In genomic region chr1:202223110-202223834, GRCh38 we compare ENCODE assay signal across 20 cellular contexts. TPM values are rescaled to one million over a fixed set of nuclear protein-coding genes. Genes with fewer than 3 reads are reported as not detected.
A peak's percentile ranks its signal among the peaks of the same experiment; 100 is the strongest.
DNase-seq lines count a peak whose midpoint lies in the region; ATAC-seq, FAIRE-seq and TF ChIP-seq lines count a peak whose summit lies in the region.
"Had no signal": no experiment of that assay in that cellular context is flagged by ENCODE, and none has a peak within 500 bp of the region (broad histone marks: within the 10 kb centered on the region; RNA-seq: fewer than 3 reads in every experiment).

No MANE protein-coding gene starts in this region.

- no peak overlapping the region for H3K18ac ChIP-seq in trophoblast cell (ENCODE audit: low read length)

- peak overlapping the region; percentile 52 for H3K27ac Mint-ChIP-seq in mesothelial cell of epicardium
- no peak overlapping the region for H3K27ac Mint-ChIP-seq in activated CD4-positive, alpha-beta T cell treated with anti-CD3 and anti-CD28 coated beads for 36 hours
- H3K27ac Mint-ChIP-seq: CD4-positive, alpha-beta T cell had no signal

- H3K9me3 ChIP-seq in tibial artery (no peaks in the 10 kb centered on the region), trophoblast cell (ENCODE audit: insufficient read depth, low read depth, low read length) (no peaks in the 10 kb centered on the region)
- H3K9me3 ChIP-seq: SJCRH30 had no signal

- H3K79me2 ChIP-seq in trophoblast cell (ENCODE audit: control insufficient read depth, insufficient read depth, low read length, poor library complexity): no peaks in the 10 kb centered on the region

- CTCF ChIA-PET in activated CD4-positive, alpha-beta T cell treated with anti-CD3 and anti-CD28 coated beads for 36 hours (lab: Charles Lee): no interaction called here

- TF ChIP-seq CTCF in bronchial epithelial cell (IDR thresholded peaks at IDR 0.05; ENCODE audit: insufficient read depth, low read length, severe bottlenecking) (no peak), mesothelial cell of epicardium (IDR thresholded peaks at IDR 0.05; ENCODE audit: unreplicated experiment) (no peak), tibial artery (IDR thresholded peaks at IDR 0.05) (no peak)

- POLR2A ChIA-PET in activated CD4-positive, alpha-beta T cell treated with anti-CD3 and anti-CD28 coated beads for 36 hours (lab: Charles Lee): no interaction called here

- H3K9ac ChIP-seq in trophoblast cell (ENCODE audit: low read length): no peak overlapping the region

- H3K27me3 ChIP-seq in bronchial epithelial cell (ENCODE audit: control insufficient read depth, insufficient read depth, low read length) (peaks cover 4% of the 10 kb centered on the region), tibial artery (no peaks in the 10 kb centered on the region), trophoblast cell (ENCODE audit: insufficient read depth, low read length) (no peaks in the 10 kb centered on the region)

- peak; percentile 53 for ATAC-seq in Right ventricle myocardium superior (ENCODE audit: poor library complexity)
- no peak for ATAC-seq in Right ventricle myocardium inferior
- no peak for ATAC-seq in activated CD4-positive, alpha-beta T cell treated with anti-CD3 and anti-CD28 coated beads for 36 hours

- no peak overlapping the region for H2BK120ac ChIP-seq in trophoblast cell (ENCODE audit: insufficient read depth, low read length, poor library complexity)

- H3K27ac ChIP-seq in tibial artery: peak overlapping the region; percentile 70 to 81
- H3K27ac ChIP-seq in trophoblast cell (ENCODE audit: low read depth, low read length): no peak overlapping the region
- H3K27ac ChIP-seq: 22Rv1, SJCRH30 had no signal

- H3K4me2 ChIP-seq in trophoblast cell (ENCODE audit: low read length): no peak overlapping the region

- H2AK5ac ChIP-seq in trophoblast cell (ENCODE audit: low read length): no peak overlapping the region

- no peaks in the 10 kb centered on the region for H3K79me1 ChIP-seq in trophoblast cell (ENCODE audit: low read length)

- H3K23ac ChIP-seq in trophoblast cell (ENCODE audit: low read length): no peak overlapping the region

- DNase-seq in Right ventricle myocardium superior (no peak), Right ventricle myocardium inferior (ENCODE audit: missing footprints) (no peak), bronchial epithelial cell (ENCODE audit: low read depth) (no peak), mesothelial cell of epicardium (ENCODE audit: low spot score in 2 of 2, unreplicated experiment in 2 of 2) (no peak), tibial artery (no peak), medulla oblongata (ENCODE audit: extremely low spot score) (no peak), trophoblast cell (no peak)
- DNase-seq in activated CD4-positive, alpha-beta T cell treated with anti-CD3 and anti-CD28 coated beads for 36 hours: no peak
- DNase-seq: Calu3; CD4-positive, alpha-beta T cell; GF-D8; GOT3; NCI-H774; OCI-M1; RPMI8226; SJCRH30 had no signal

- no peaks in the 10 kb centered on the region for H3K9me3 Mint-ChIP-seq in mesothelial cell of epicardium
- no peaks in the 10 kb centered on the region for H3K9me3 Mint-ChIP-seq in activated CD4-positive, alpha-beta T cell treated with anti-CD3 and anti-CD28 coated beads for 36 hours (ENCODE audit: low read depth)
- H3K9me3 Mint-ChIP-seq: CD4-positive, alpha-beta T cell had no signal

- H3K4ac ChIP-seq in trophoblast cell (ENCODE audit: low read depth, low read length): no peak overlapping the region

- peaks cover 7% of the 10 kb centered on the region for H3K27me3 Mint-ChIP-seq in mesothelial cell of epicardium (ENCODE audit: low read depth)
- H3K27me3 Mint-ChIP-seq in activated CD4-positive, alpha-beta T cell treated with anti-CD3 and anti-CD28 coated beads for 36 hours: peaks cover 1% of the 10 kb centered on the region

- H3K14ac ChIP-seq in trophoblast cell (ENCODE audit: low read length): no peak overlapping the region

- no CpG with 5 or more reads among the region's 7 CpGs for WGBS in trophoblast cell (ENCODE audit: extremely low coverage, insufficient coverage, insufficient read length)

- H3K4me1 Mint-ChIP-seq in mesothelial cell of epicardium: peaks cover 28% of the 10 kb centered on the region
- peaks cover 11% of the 10 kb centered on the region for H3K4me1 Mint-ChIP-seq in activated CD4-positive, alpha-beta T cell treated with anti-CD3 and anti-CD28 coated beads for 36 hours

- FAIRE-seq in bronchial epithelial cell (lab: Jason Lieb, UNC): peak; percentile 96
- FAIRE-seq: GM19239 had no signal

- no peak overlapping the region for H4K91ac ChIP-seq in trophoblast cell (ENCODE audit: low read depth, low read length)

- H3K4me3 ChIP-seq in bronchial epithelial cell (ENCODE audit: low read depth, low read length) (no peak overlapping the region), tibial artery (no peak overlapping the region), trophoblast cell (ENCODE audit: low read depth, low read length) (no peak overlapping the region)
- H3K4me3 ChIP-seq: SJCRH30 had no signal

- no peak overlapping the region for H4K8ac ChIP-seq in trophoblast cell (ENCODE audit: low read depth, low read length)

- intact Hi-C loops in Right ventricle myocardium superior (cut with DNase I): no loop called here
- intact Hi-C loops in Right ventricle myocardium inferior (cut with DNase I): no loop called here
- intact Hi-C loops in tibial artery (cut with DNase I; ENCODE audit: low total_unique reads): no loop called here
- intact Hi-C loops in activated CD4-positive, alpha-beta T cell treated with anti-CD3 and anti-CD28 coated beads for 36 hours (cut with DNase I, micrococcal nuclease): no loop called here

- no peak overlapping the region for H3K4me3 Mint-ChIP-seq in mesothelial cell of epicardium
- H3K4me3 Mint-ChIP-seq in activated CD4-positive, alpha-beta T cell treated with anti-CD3 and anti-CD28 coated beads for 36 hours: no peak overlapping the region
- H3K4me3 Mint-ChIP-seq: CD4-positive, alpha-beta T cell had no signal

- H3K36me3 ChIP-seq in bronchial epithelial cell (ENCODE audit: control insufficient read depth, insufficient read depth, low read length) (no peaks in the 10 kb centered on the region), tibial artery (peaks cover 0 to 8% (median 6%) of the 10 kb centered on the region in 3 donors), trophoblast cell (ENCODE audit: control insufficient read depth in 1 of 2, insufficient read depth in 2 of 2, low read length in 2 of 2) (no peaks in the 10 kb centered on the region)
- H3K36me3 ChIP-seq: SJCRH30 had no signal

- no peak overlapping the region for H4K12ac ChIP-seq in trophoblast cell (ENCODE audit: low read depth, low read length)

- no peak overlapping the region for H2BK5ac ChIP-seq in trophoblast cell (ENCODE audit: low read depth, low read length, poor library complexity)

- peaks cover 0 to 52% (median 24%) of the 10 kb centered on the region in 4 donors for H3K4me1 ChIP-seq in tibial artery
- H3K4me1 ChIP-seq in trophoblast cell (ENCODE audit: control insufficient read depth in 1 of 2, insufficient read depth in 2 of 2, low read length in 2 of 2): peaks cover 4 to 8% of the 10 kb centered on the region in 2 experiments
- H3K4me1 ChIP-seq: SJCRH30 had no signal

- H3K36me3 Mint-ChIP-seq in mesothelial cell of epicardium: no peaks in the 10 kb centered on the region
- no peaks in the 10 kb centered on the region for H3K36me3 Mint-ChIP-seq in activated CD4-positive, alpha-beta T cell treated with anti-CD3 and anti-CD28 coated beads for 36 hours (ENCODE audit: low read depth)

- H2BK12ac ChIP-seq in trophoblast cell (ENCODE audit: low read length): no peak overlapping the region

- no peak overlapping the region for H2AFZ ChIP-seq in trophoblast cell (ENCODE audit: insufficient read depth, low read length, poor library complexity)

RNA-seq across cellular contexts. Expression of gene LGR6, which starts 29.7 kb away (rescaled TPM):
- total RNA-seq in Right ventricle myocardium superior (3.9 TPM), Right ventricle myocardium inferior (4.1 TPM), bronchial epithelial cell (under 0.01 TPM in 1 of 2 replicates, not detected in the other), mesothelial cell of epicardium (3.1 to 4.7 TPM (median 3.1 TPM) in 3 replicates)
- under 1 TPM; 0.09 to 0.14 TPM for total RNA-seq in activated CD4-positive, alpha-beta T cell treated with anti-CD3 and anti-CD28 coated beads for 36 hours
- 0.04 and 0.10 TPM in 2 replicates for polyA plus RNA-seq in trophoblast cell (2013)
- total RNA-seq: Calu3, M059J, SJCRH30 had no signal
- polyA plus RNA-seq: AG04450 had no signal
